ENCODE assay signal across 18 cellular contexts in the genomic region with DNA sequence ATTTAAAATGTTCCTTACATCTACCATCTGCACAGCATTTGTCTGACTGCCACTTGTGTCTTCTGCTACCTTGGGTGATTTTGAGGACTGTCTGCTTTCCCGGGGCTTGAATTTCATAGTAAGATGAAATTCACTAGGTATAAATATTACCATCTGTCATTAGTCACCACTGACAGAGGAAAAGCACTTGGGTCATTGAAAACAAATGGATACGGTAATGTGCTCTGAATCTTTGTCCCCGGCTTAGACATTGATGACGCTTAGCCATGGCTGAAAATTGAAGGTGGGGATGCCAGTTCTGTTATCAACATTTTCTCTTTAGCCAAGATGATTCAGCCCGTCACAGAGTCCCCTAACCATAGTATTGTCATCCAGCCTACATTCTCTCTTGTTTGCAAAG.
"Had no signal": no experiment of that assay in that cellular context is flagged by ENCODE, and none has a peak within 500 bp of the region (broad histone marks: within the 10 kb centered on the region; RNA-seq: fewer than 3 reads in every experiment).

No MANE protein-coding gene starts in this region.

- H3K27me3 ChIP-seq: body of pancreas, heart right ventricle, sigmoid colon had no signal

- H3K4me3 ChIP-seq: body of pancreas, heart right ventricle, left ventricle myocardium inferior, sigmoid colon, thoracic aorta had no signal

- ATAC-seq: body of pancreas, esophagus mucosa had no signal

- H3K9me3 ChIP-seq: body of pancreas, heart right ventricle, left ventricle myocardium inferior, sigmoid colon, thoracic aorta had no signal

- H3K36me3 ChIP-seq: heart right ventricle, left ventricle myocardium inferior, sigmoid colon, thoracic aorta had no signal

- DNase-seq: activated B cell treated with CpG ODN at 0.5 μM for 24 hours; activated CD4-positive, alpha-beta T cell treated with anti-CD3 and anti-CD28 coated beads, Interleukin-2, amount 10 ng/mL, durations not matched to agents 24 days and 14 days; activated naive CD4-positive, alpha-beta T cell treated with anti-CD3 and anti-CD28 coated beads, Interleukin-2, amount 10 ng/mL, durations not matched to agents 7 days and 5 days; activated T-cell treated with anti-CD3 and anti-CD28 coated beads for 4 hours; body of pancreas; central memory CD4-positive, alpha-beta T cell; foreskin melanocyte; heart right ventricle; left ventricle myocardium inferior; mesenchymal stem cell; nephron progenitor cell; sigmoid colon; stimulated activated CD4-positive, alpha-beta T cell treated with anti-CD3 and anti-CD28 coated beads, Interleukin-12 subunit alpha, Interleukin-12 subunit beta, amount 100 ng/mL, for 4 hours; stimulated activated CD4-positive, alpha-beta T cell treated with anti-CD3 and anti-CD28 coated beads, Interleukin-2, amount 100 ng/mL, for 48 hours; stimulated activated CD8-positive, alpha-beta memory T cell treated with anti-CD3 and anti-CD28 coated beads, Interleukin-4, amount 100 ng/mL, for 48 hours; T-helper 1 cell had no signal

- H3K27ac ChIP-seq: body of pancreas, heart right ventricle, left ventricle myocardium inferior, sigmoid colon, thoracic aorta had no signal
